ENCODE assay signal across 1 cellular context in genomic region chr6:110875548-110876169, GRCh38.
A peak's percentile ranks its signal among the peaks of the same experiment; 100 is the strongest.
TF ChIP-seq lines count a peak whose summit lies in the region.

No MANE protein-coding gene starts in this region.

TF ChIP-seq in HepG2, 621 proteins besides CTCF, POLR2A, EP300 and RAD21 (continued from another document and continues in another):
- TF ChIP-seq CREB3 (CRISPR knock-in tag; IDR thresholded peaks at IDR 0.05) (no peak), ZHX2 (IDR thresholded peaks at IDR 0.05; ENCODE audit: low read depth) (no peak), ZHX2 (CRISPR knock-in tag; IDR thresholded peaks at IDR 0.05; ENCODE audit: borderline replicate concordance) (no peak), ZNF160 (CRISPR knock-in tag; IDR thresholded peaks at IDR 0.05) (no peak; the same call in 1 of the 2 replicates), SOX13 (IDR thresholded peaks at IDR 0.05) (no peak), SOX13 (CRISPR knock-in tag; conservative IDR thresholded peaks at IDR 0.05 in 1 of 2, IDR thresholded peaks at IDR 0.05 in 1 of 2) (no peak), ZNF180 (CRISPR knock-in tag; IDR thresholded peaks at IDR 0.05; ENCODE audit: borderline replicate concordance, low read depth) (no peak), SRSF1 (optimal IDR thresholded peaks at IDR 0.05; ENCODE audit: low read depth, low read length) (peak; percentile 71), AHR (CRISPR knock-in tag; IDR thresholded peaks at IDR 0.05) (no peak), ATF3 (CRISPR knock-in tag; IDR thresholded peaks at IDR 0.05) (0 out of 2 replicates have a peak, but pooled peaks have one; percentile 9), SKI (IDR thresholded peaks at IDR 0.05; ENCODE audit: partially characterized antibody) (no peak), EED (CRISPR knock-in tag; IDR thresholded peaks at IDR 0.05) (no peak), ZSCAN20 (CRISPR knock-in tag; IDR thresholded peaks at IDR 0.05; ENCODE audit: borderline replicate concordance) (no peak), U2AF2 (IDR thresholded peaks at IDR 0.05; ENCODE audit: low read depth, low read length) (no peak), BCLAF1 (IDR thresholded peaks at IDR 0.05) (no peak), HNRNPUL1 (IDR thresholded peaks at IDR 0.05; ENCODE audit: low read depth, low read length) (no peak), HES4 (CRISPR knock-in tag; IDR thresholded peaks at IDR 0.05; ENCODE audit: borderline replicate concordance) (no peak), DZIP1 (CRISPR knock-in tag; IDR thresholded peaks at IDR 0.05) (no peak), HNF4A (CRISPR knock-in tag; IDR thresholded peaks at IDR 0.05) (no peak), ZNF260 (CRISPR knock-in tag; IDR thresholded peaks at IDR 0.05; ENCODE audit: borderline replicate concordance, low read depth) (no peak), PAWR (CRISPR knock-in tag; IDR thresholded peaks at IDR 0.05; ENCODE audit: borderline replicate concordance) (0 out of 2 replicates have a peak, but pooled peaks have one; percentile 7), ZNF24 (IDR thresholded peaks at IDR 0.05) (no peak), ZNF543 (CRISPR knock-in tag; IDR thresholded peaks at IDR 0.05) (peak; percentile 60; the same call in 1 of the 2 replicates), ELF4 (CRISPR knock-in tag; IDR thresholded peaks at IDR 0.05; ENCODE audit: borderline replicate concordance) (no peak), IKZF1 (IDR thresholded peaks at IDR 0.05) (no peak), KLF11 (CRISPR knock-in tag; IDR thresholded peaks at IDR 0.05) (no peak), E2F5 (CRISPR knock-in tag; conservative IDR thresholded peaks at IDR 0.05) (no peak), FOXO1 (CRISPR knock-in tag; IDR thresholded peaks at IDR 0.05) (no peak), SUZ12 (IDR thresholded peaks at IDR 0.05; ENCODE audit: low read depth, low read length) (no peak), ATF2 (CRISPR knock-in tag; IDR thresholded peaks at IDR 0.05) (no peak), SALL1 (CRISPR knock-in tag; IDR thresholded peaks at IDR 0.05) (no peak), FOSL1 (CRISPR knock-in tag; IDR thresholded peaks at IDR 0.05; ENCODE audit: borderline replicate concordance) (peak; percentile 37; the same call in 1 of the 2 replicates), SNAPC2 (CRISPR knock-in tag; IDR thresholded peaks at IDR 0.05) (no peak), ZNF7 (CRISPR knock-in tag; IDR thresholded peaks at IDR 0.05) (no peak), MIER3 (CRISPR knock-in tag; IDR thresholded peaks at IDR 0.05; ENCODE audit: borderline replicate concordance) (no peak), ATF7 (IDR thresholded peaks at IDR 0.05) (no peak), ATF7 (CRISPR knock-in tag; IDR thresholded peaks at IDR 0.05) (no peak), TGIF2 (CRISPR knock-in tag; IDR thresholded peaks at IDR 0.05) (no peak), ZSCAN29 (CRISPR knock-in tag; conservative IDR thresholded peaks at IDR 0.05) (no peak), GTF2F1 (IDR thresholded peaks at IDR 0.05; ENCODE audit: low read length) (no peak), ZNF564 (CRISPR knock-in tag; IDR thresholded peaks at IDR 0.05) (no peak), CENPBD1 (CRISPR knock-in tag; IDR thresholded peaks at IDR 0.05; ENCODE audit: borderline replicate concordance, low read depth) (0 out of 2 replicates have a peak, but pooled peaks have one; percentile 6), ZNF337 (CRISPR knock-in tag; IDR thresholded peaks at IDR 0.05; ENCODE audit: borderline replicate concordance, low read depth) (no peak), FOXP4 (CRISPR knock-in tag; IDR thresholded peaks at IDR 0.05) (no peak), RARG (CRISPR knock-in tag; IDR thresholded peaks at IDR 0.05; ENCODE audit: low read depth) (0 out of 2 replicates have a peak, but pooled peaks have one; percentile 34), PREB (CRISPR knock-in tag; IDR thresholded peaks at IDR 0.05) (no peak), NR2F2 (IDR thresholded peaks at IDR 0.05; ENCODE audit: borderline replicate concordance, low read depth) (no peak), ZNF572 (CRISPR knock-in tag; IDR thresholded peaks at IDR 0.05) (no peak), ZNF124 (CRISPR knock-in tag; IDR thresholded peaks at IDR 0.05) (no peak), NFIB (CRISPR knock-in tag; IDR thresholded peaks at IDR 0.05; ENCODE audit: borderline replicate concordance) (no peak)
